Comparison of ENCODE assay signal across 1 cellular context in genomic region chrX:150421816-150422215, GRCh38.
TF ChIP-seq lines count a peak whose summit lies in the region.

No MANE protein-coding gene starts in this region.

TF ChIP-seq in SK-N-SH treated with all-trans-retinoic acid at 6 μM for 48 hours, 23 proteins besides CTCF, POLR2A, EP300 and RAD21 (continued from another document):
- TF ChIP-seq GLIS3 (CRISPR knock-in tag; IDR thresholded peaks at IDR 0.05) (no peak), ARNTL (CRISPR knock-in tag; IDR thresholded peaks at IDR 0.05; ENCODE audit: borderline replicate concordance, low read depth) (no peak), TCF4 (CRISPR knock-in tag; IDR thresholded peaks at IDR 0.05; ENCODE audit: borderline replicate concordance) (no peak), ZC3H10 (CRISPR knock-in tag; IDR thresholded peaks at IDR 0.05) (no peak)
